8 cellular contexts compared by ENCODE assay signal in genomic region chr6:31180500-31180899, GRCh38. TPM values are rescaled to one million over a fixed set of nuclear protein-coding genes. Genes with fewer than 3 reads are reported as not detected.
A peak's percentile ranks its signal among the peaks of the same experiment; 100 is the strongest.
DNase-seq lines count a peak whose midpoint lies in the region; ATAC-seq and TF ChIP-seq lines count a peak whose summit lies in the region.

No MANE protein-coding gene starts in this region.

- H3K4me3 ChIP-seq in astrocyte of the spinal cord (ENCODE audit: low read depth, low read length) (peak overlapping the region; percentile 36), right lobe of liver (peak overlapping the region in 2 of 3 donors; percentile 18 to 26)

- ATAC-seq in right lobe of liver, result peak; percentile 70 to 90 (median 87)

- TF ChIP-seq CTCF in astrocyte of the spinal cord (IDR thresholded peaks at IDR 0.05; ENCODE audit: low read depth, low read length), result no peak
- no peak for TF ChIP-seq CTCF in right lobe of liver (IDR thresholded peaks at IDR 0.05)
- no peak for TF ChIP-seq CTCF in GM10266 (IDR thresholded peaks at IDR 0.05; ENCODE audit: control insufficient read depth, insufficient read depth, low read depth, missing control alignments)

- peaks cover 0 to 5% (median 2%) of the 10 kb centered on the region in 4 donors for H3K4me1 ChIP-seq in right lobe of liver

- TF ChIP-seq POLR2A in right lobe of liver (IDR thresholded peaks at IDR 0.05), result no peak

- no peaks in the 10 kb centered on the region for H3K36me3 ChIP-seq in right lobe of liver

- DNase-seq in EH (ENCODE audit: low read depth) (peak; percentile 87), RPMI8226 (peak; percentile 86), astrocyte of the spinal cord (ENCODE audit: low read depth, low spot score) (peak; percentile 71), right lobe of liver (peak; percentile 44 to 72 (median 67)), stromal cell of bone marrow (ENCODE audit: low read depth) (peak; percentile 78), GM10266 (ENCODE audit: extremely low spot score) (no peak), SHP77 (lab: John Stamatoyannopoulos, UW) (no peak)
- no peak for DNase-seq in NK-92 treated with Interleukin-12 subunit alpha and Interleukin-12 subunit beta, amount 100 ng/mL, for 24 hours (lab: John Stamatoyannopoulos, UW)

- H3K9me3 ChIP-seq in right lobe of liver, result no peaks in the 10 kb centered on the region

- in situ Hi-C loops in astrocyte of the spinal cord (cut with HindIII; ENCODE audit: low sequenced_read_pairs), result no loop called here

- no CpG with 5 or more reads among the region's 26 CpGs for WGBS in right lobe of liver (ENCODE audit: insufficient coverage, low coverage, low lambda C conversion rate, missing lambda C conversion rate)

- H3K27ac ChIP-seq in right lobe of liver, result no peak overlapping the region

- no peaks in the 10 kb centered on the region for H3K27me3 ChIP-seq in right lobe of liver

- intact Hi-C loops in right lobe of liver (cut with DNase I), result no loop called here

RNA-seq across cellular contexts. Expression of gene POU5F1, which starts 10.0 kb away (rescaled TPM):
- total RNA-seq in right lobe of liver, result 1 to 10 TPM in 5 of 6 experiments, under 1 TPM in 1; 0.71 to 3.8 (median 2.6) TPM

RNA-seq across cellular contexts. Expression of gene TCF19, which starts 22.1 kb away (rescaled TPM):
- total RNA-seq in right lobe of liver, result 1 to 10 TPM in 4 of 6 experiments, under 1 TPM in 2; 0.42 to 4.4 (median 1.3) TPM

RNA-seq across cellular contexts. Expression of gene CCHCR1, which starts 22.9 kb away (rescaled TPM):
- 1 to 10 TPM; 6.0 to 9.1 (median 8.0) TPM for total RNA-seq in right lobe of liver

RNA-seq across cellular contexts. Expression of gene PSORS1C2, which starts 41.6 kb away (rescaled TPM):
- not detected for total RNA-seq in right lobe of liver

Comparison
In these comparisons a context has a peak if more than half of its experiments do, and no peak if none do; other contexts are left out.
1. DNase-seq: peak in EH (single experiment), RPMI8226 (single experiment), astrocyte of the spinal cord (single experiment), right lobe of liver (3 of 3) and stromal cell of bone marrow (single experiment); none in GM10266 (single experiment), SHP77 (0 of 2) and NK-92 treated with Interleukin-12 subunit alpha and Interleukin-12 subunit beta, amount 100 ng/mL, for 24 hours (single experiment).